29 cellular contexts compared by ENCODE assay signal in genomic region chr6:14182916-14183315, GRCh38.
"Had no signal": no experiment of that assay in that cellular context is flagged by ENCODE, and none has a peak within 500 bp of the region (broad histone marks: within the 10 kb centered on the region; RNA-seq: fewer than 3 reads in every experiment).

No MANE protein-coding gene starts in this region.

- H3K9ac ChIP-seq: neural progenitor cell, parathyroid adenoma had no signal

- H3K79me2 ChIP-seq: parathyroid adenoma had no signal

- H2AFZ ChIP-seq: neural progenitor cell, parathyroid adenoma had no signal

- FAIRE-seq: urothelium cell line had no signal

- H3K4me3 ChIP-seq: neural progenitor cell, ovary, psoas muscle, skin epidermis, smooth muscle cell, spleen, suprapubic skin, testis, tibial artery, transverse colon, upper lobe of left lung, vagina had no signal

- H3K9me3 ChIP-seq: ovary, psoas muscle, spleen, suprapubic skin, testis, tibial artery, transverse colon, upper lobe of left lung, vagina had no signal

- H3K4me2 ChIP-seq: neural progenitor cell, smooth muscle cell had no signal

- DNase-seq: natural killer cell; occipital lobe; ovary; posterior cingulate gyrus; psoas muscle; right cardiac atrium; spleen; stimulated activated CD4-positive, alpha-beta T cell treated with anti-CD3 and anti-CD28 coated beads, Interleukin-12 subunit alpha, Interleukin-12 subunit beta, amount 100 ng/mL, for 4 hours; stimulated activated CD4-positive, alpha-beta T cell treated with anti-CD3 and anti-CD28 coated beads, Interleukin-1b, Interleukin-23, amount 100 ng/mL, for 48 hours; stimulated activated CD4-positive, alpha-beta T cell treated with anti-CD3 and anti-CD28 coated beads, Interleukin-4, amount 100 ng/mL, for 1 hour; stimulated activated CD4-positive, alpha-beta T cell treated with anti-CD3 and anti-CD28 coated beads, Interleukin-4, amount 100 ng/mL, for 4 hours; stimulated activated CD8-positive, alpha-beta memory T cell treated with anti-CD3 and anti-CD28 coated beads, Interleukin-4, amount 100 ng/mL, for 48 hours; stimulated activated naive CD4-positive, alpha-beta T cell; stimulated activated naive CD8-positive, alpha-beta T cell treated with anti-CD3 and anti-CD28 coated beads, Interleukin-15, amount 100 ng/mL, for 72 hours; stimulated activated naive CD8-positive, alpha-beta T cell treated with anti-CD3 and anti-CD28 coated beads, Interleukin-15, Interleukin-2, amounts not matched to agents 100 U/mL and 50 U/mL, for 24 hours; substantia nigra; testis; tibial artery; transverse colon; upper lobe of left lung had no signal

- H3K27me3 ChIP-seq: neural progenitor cell, ovary, spleen, suprapubic skin, testis, tibial artery, transverse colon, upper lobe of left lung, vagina had no signal

- H3K4me1 ChIP-seq: parathyroid adenoma, psoas muscle, spleen, suprapubic skin, testis, tibial artery, transverse colon, upper lobe of left lung, vagina had no signal

- H3K36me3 ChIP-seq: neural progenitor cell, ovary, spleen, suprapubic skin, tibial artery, transverse colon, upper lobe of left lung, vagina had no signal

- H3K27ac ChIP-seq: neural progenitor cell, ovary, parathyroid adenoma, psoas muscle, skin epidermis, spleen, suprapubic skin, testis, tibial artery, transverse colon, upper lobe of left lung, vagina had no signal

- ATAC-seq: natural killer cell; psoas muscle; right cardiac atrium; sciatic nerve; stimulated activated memory B cell treated with anti-CD40 and anti-IgM and Interleukin-4, amounts not matched to agents 10 μg/mL and 1 μg/mL and 100 μg/mL, for 72 hours; stimulated activated naive CD8-positive, alpha-beta T cell treated with anti-CD3 and anti-CD28 coated beads, Interleukin-15, amount 100 ng/mL, for 72 hours; stimulated activated naive CD8-positive, alpha-beta T cell treated with anti-CD3 and anti-CD28 coated beads, Interleukin-15, Interleukin-2, amounts not matched to agents 100 U/mL and 50 U/mL, for 24 hours had no signal
